In genomic region chr3:104561324-104561723, GRCh38 we compare ENCODE assay signal across 16 cellular contexts.
DNase-seq lines count a peak whose midpoint lies in the region; ATAC-seq and TF ChIP-seq lines count a peak whose summit lies in the region.
"Had no signal": no experiment of that assay in that cellular context is flagged by ENCODE, and none has a peak within 500 bp of the region (broad histone marks: within the 10 kb centered on the region; RNA-seq: fewer than 3 reads in every experiment).

No MANE protein-coding gene starts in this region.

- no peak for TF ChIP-seq CTCF in OCI-LY3 (IDR thresholded peaks at IDR 0.05; ENCODE audit: low read depth, low read length)
- TF ChIP-seq CTCF in WERI-Rb-1 (IDR thresholded peaks at IDR 0.05; ENCODE audit: low read depth, low read length), result no peak

- H2AFZ ChIP-seq in OCI-LY3 (ENCODE audit: low read depth, low read length), result 0 out of 2 replicates have a peak overlapping the region, but pooled peaks have one; percentile 43

- H3K9me3 ChIP-seq in OCI-LY3 (ENCODE audit: insufficient read depth, low read length) (no peaks in the 10 kb centered on the region), WERI-Rb-1 (ENCODE audit: severe bottlenecking) (no peaks in the 10 kb centered on the region)
- H3K9me3 ChIP-seq: Caco-2 had no signal

- H3K27ac ChIP-seq in OCI-LY3 (ENCODE audit: low read length) (peak overlapping the region; percentile 34), WERI-Rb-1 (no peak overlapping the region)

- no peak for DNase-seq in WERI-Rb-1
- DNase-seq in pons (ENCODE audit: low spot score), result no peak
- DNase-seq: Caco-2; CD4-positive, alpha-beta T cell; KBM-7; NCI-H1105 treated with DMSO at 0.1 percent for 48 hours; NCI-H1694; NCI-H2081 treated with DMSO at 0.1 percent for 48 hours had no signal

- ATAC-seq in GM18502 (IDR thresholded peaks at IDR 0.05; ENCODE audit: poor library complexity, unreplicated experiment) (peak; percentile 48), GM18870 (IDR thresholded peaks at IDR 0.05; ENCODE audit: unreplicated experiment) (peak; percentile 61), GM21786 (IDR thresholded peaks at IDR 0.05; ENCODE audit: unreplicated experiment) (peak; percentile 65), HG03175 (IDR thresholded peaks at IDR 0.05; ENCODE audit: unreplicated experiment) (no peak), HG02938 (IDR thresholded peaks at IDR 0.05; ENCODE audit: unreplicated experiment) (no peak)
- ATAC-seq: HepG2, Right ventricle myocardium inferior had no signal

- H4K20me1 ChIP-seq in OCI-LY3 (ENCODE audit: insufficient read depth, low read length), result no peaks in the 10 kb centered on the region

- H3K4me1 ChIP-seq in OCI-LY3 (ENCODE audit: low read length), result peaks cover 21% of the 10 kb centered on the region
- H3K4me1 ChIP-seq: Caco-2 had no signal

- H3K79me2 ChIP-seq in OCI-LY3 (ENCODE audit: low read length), result no peaks in the 10 kb centered on the region

- no peaks in the 10 kb centered on the region for H3K27me3 ChIP-seq in OCI-LY3 (ENCODE audit: low read depth, low read length)
- no peaks in the 10 kb centered on the region for H3K27me3 ChIP-seq in WERI-Rb-1 (ENCODE audit: insufficient read depth, low read depth, severe bottlenecking)

- H3K36me3 ChIP-seq in OCI-LY3 (replicated peaks; ENCODE audit: low read depth, low read length) (no peaks in the 10 kb centered on the region), WERI-Rb-1 (no peaks in the 10 kb centered on the region)

- no peak overlapping the region for H3K9ac ChIP-seq in OCI-LY3 (ENCODE audit: low read length)

- peak overlapping the region; percentile 40 for H3K4me2 ChIP-seq in OCI-LY3 (ENCODE audit: low read length)

- no peak overlapping the region for H3K4me3 ChIP-seq in OCI-LY3 (ENCODE audit: low read length)
- H3K4me3 ChIP-seq in WERI-Rb-1 (ENCODE audit: low read depth, low read length), result no peak overlapping the region

Comparison
In these comparisons a context has a peak if more than half of its experiments do, and no peak if none do; other contexts are left out.
1. ATAC-seq: peak in GM18502 (single experiment), GM18870 (single experiment) and GM21786 (single experiment); none in HG03175 (single experiment) and HG02938 (single experiment).